27 cellular contexts compared by ENCODE assay signal in genomic region chr12:14076538-14076937, GRCh38.
A peak's percentile ranks its signal among the peaks of the same experiment; 100 is the strongest.
DNase-seq lines count a peak whose midpoint lies in the region; ATAC-seq, FAIRE-seq and TF ChIP-seq lines count a peak whose summit lies in the region.
"Had no signal": no experiment of that assay in that cellular context is flagged by ENCODE, and none has a peak within 500 bp of the region (broad histone marks: within the 10 kb centered on the region; RNA-seq: fewer than 3 reads in every experiment).

No MANE protein-coding gene starts in this region.

- H3K9me3 ChIP-seq in PC-3 (ENCODE audit: low read length) (no peaks in the 10 kb centered on the region), neuronal stem cell (replicated peaks in 1 of 2; ENCODE audit: control insufficient read depth in 2 of 2, insufficient read depth in 1 of 2, low read depth in 1 of 2, low read length in 2 of 2) (no peaks in the 10 kb centered on the region)
- H3K9me3 ChIP-seq: BE2C had no signal

- H2AFZ ChIP-seq in PC-3 (ENCODE audit: low read length), result no peak overlapping the region
- no peak overlapping the region for H2AFZ ChIP-seq in neuronal stem cell (ENCODE audit: low read length)

- no peak overlapping the region for H3K9ac ChIP-seq in PC-3 (ENCODE audit: low read length)
- no peak overlapping the region for H3K9ac ChIP-seq in neuronal stem cell (ENCODE audit: low read depth, low read length, poor library complexity)
- H3K9ac ChIP-seq: BLaER1 had no signal

- H2BK12ac ChIP-seq in neuronal stem cell (ENCODE audit: low read length), result no peak overlapping the region

- no CpG with 5 or more reads among the region's 1 CpG for WGBS in neuronal stem cell (ENCODE audit: extremely low coverage in 2 of 2, insufficient read length in 2 of 2, insufficient replicate concordance in 1 of 2), 2 donors

- no peak overlapping the region for H2AK5ac ChIP-seq in neuronal stem cell (ENCODE audit: low read depth, low read length)

- H3K9me2 ChIP-seq in PC-3 (replicated peaks; ENCODE audit: low read length), result no peaks in the 10 kb centered on the region

- H4K20me1 ChIP-seq in PC-3 (ENCODE audit: low read length), result no peaks in the 10 kb centered on the region
- H4K20me1 ChIP-seq: BLaER1 had no signal

- no peaks in the 10 kb centered on the region for H3K79me1 ChIP-seq in neuronal stem cell (ENCODE audit: low read depth, low read length)

- ATAC-seq in PC-3, result no peak
- ATAC-seq: GM12878 had no signal

- no peak overlapping the region for H3K4me2 ChIP-seq in PC-3 (ENCODE audit: low read length)
- H3K4me2 ChIP-seq in neuronal stem cell (ENCODE audit: insufficient read depth, low read length, poor library complexity, severe bottlenecking), result no peak overlapping the region
- H3K4me2 ChIP-seq: BLaER1 had no signal

- no peaks in the 10 kb centered on the region for H3K4me1 Mint-ChIP-seq in activated CD4-positive, alpha-beta memory T cell treated with anti-CD3 and anti-CD28 coated beads, Interleukin-2, amount 10 ng/mL, durations not matched to agents 7 days and 5 days
- H3K4me1 Mint-ChIP-seq: CD14-positive monocyte; CD4-positive, alpha-beta memory T cell; CD4-positive, CD25-positive, alpha-beta regulatory T cell; CD8-positive, alpha-beta memory T cell had no signal

- no peaks in the 10 kb centered on the region for H3K79me2 ChIP-seq in PC-3 (ENCODE audit: low read length)

- BruUV-seq in PC-3 (replicated peaks; lab: Mats Ljungman, UMichigan), result no TSS peak

- no peak overlapping the region for H2BK120ac ChIP-seq in neuronal stem cell (ENCODE audit: low read depth, low read length)

- no peak overlapping the region for H2BK5ac ChIP-seq in neuronal stem cell (ENCODE audit: low read length)

- intact Hi-C loops in PC-3 (cut with micrococcal nuclease), result no loop called here

- H3K18ac ChIP-seq in neuronal stem cell (ENCODE audit: low read length), result no peak overlapping the region

- no peaks in the 10 kb centered on the region for H3K4me1 ChIP-seq in PC-3 (ENCODE audit: insufficient read depth, low read length)
- H3K4me1 ChIP-seq in neuronal stem cell (ENCODE audit: control insufficient read depth in 2 of 2, insufficient read depth in 1 of 2, low read depth in 1 of 2, low read length in 2 of 2), result no peaks in the 10 kb centered on the region
- H3K4me1 ChIP-seq: BE2C, BLaER1 had no signal

- POLR2A ChIA-PET in PC-3 (lab: Charles Lee; ENCODE audit: unreplicated experiment), result no interaction called here
- POLR2A ChIA-PET in activated CD4-positive, alpha-beta memory T cell treated with anti-CD3 and anti-CD28 coated beads, Interleukin-2, amount 10 ng/mL, durations not matched to agents 7 days and 5 days (lab: Charles Lee), result no interaction called here

- H3K36me3 Mint-ChIP-seq in activated CD4-positive, alpha-beta memory T cell treated with anti-CD3 and anti-CD28 coated beads, Interleukin-2, amount 10 ng/mL, durations not matched to agents 7 days and 5 days (ENCODE audit: low read depth), result no peaks in the 10 kb centered on the region
- H3K36me3 Mint-ChIP-seq: CD14-positive monocyte; CD4-positive, alpha-beta memory T cell; CD4-positive, CD25-positive, alpha-beta regulatory T cell; CD8-positive, alpha-beta memory T cell had no signal

- DNase-seq in PC-3 (peak; percentile 3), bronchial epithelial cell (ENCODE audit: low read depth) (peak; percentile 71), epithelial cell of prostate (ENCODE audit: low read depth, low spot score) (peak; percentile 39), neuronal stem cell (ENCODE audit: low spot score) (no peak), NCI-H69 (lab: John Stamatoyannopoulos, UW) (no peak)
- no peak for DNase-seq in activated CD4-positive, alpha-beta memory T cell treated with anti-CD3 and anti-CD28 coated beads, Interleukin-2, amount 10 ng/mL, durations not matched to agents 7 days and 5 days
- DNase-seq: 8988T; ACHN; BE2C; C1 segment of cervical spinal cord; CD4-positive, alpha-beta memory T cell; CD4-positive, CD25-positive, alpha-beta regulatory T cell; CD8-positive, alpha-beta memory T cell; COR-L47; DMS 273 treated with DMSO at 0.1 percent for 48 hours; DMS153; DMS53; DMS79; DND-41; EL; GDM1 had no signal

- H3K4me3 ChIP-seq in PC-3 (ENCODE audit: low read length), result no peak overlapping the region
- H3K4me3 ChIP-seq in bronchial epithelial cell (ENCODE audit: low read depth, low read length), result no peak overlapping the region
- no peak overlapping the region for H3K4me3 ChIP-seq in neuronal stem cell (ENCODE audit: low read length in 2 of 2)
- H3K4me3 ChIP-seq: BLaER1, GM12878 had no signal

- H4K8ac ChIP-seq in neuronal stem cell (ENCODE audit: low read depth, low read length), result no peak overlapping the region

- H3K4me3 Mint-ChIP-seq in activated CD4-positive, alpha-beta memory T cell treated with anti-CD3 and anti-CD28 coated beads, Interleukin-2, amount 10 ng/mL, durations not matched to agents 7 days and 5 days, result no peak overlapping the region
- H3K4me3 Mint-ChIP-seq: CD14-positive monocyte; CD4-positive, CD25-positive, alpha-beta regulatory T cell; CD8-positive, alpha-beta memory T cell had no signal

- H4K91ac ChIP-seq in neuronal stem cell (ENCODE audit: low read depth, low read length, poor library complexity), result no peak overlapping the region

- H3K27me3 Mint-ChIP-seq in activated CD4-positive, alpha-beta memory T cell treated with anti-CD3 and anti-CD28 coated beads, Interleukin-2, amount 10 ng/mL, durations not matched to agents 7 days and 5 days, result no peaks in the 10 kb centered on the region
- H3K27me3 Mint-ChIP-seq: CD4-positive, alpha-beta memory T cell; CD4-positive, CD25-positive, alpha-beta regulatory T cell had no signal

- H3K27ac ChIP-seq in PC-3 (ENCODE audit: low read length) (no peak overlapping the region), epithelial cell of prostate (no peak overlapping the region), neuronal stem cell (replicated peaks; ENCODE audit: low read length) (no peak overlapping the region)
- H3K27ac ChIP-seq: BLaER1 had no signal

- no peak for TF ChIP-seq CTCF in PC-3 (conservative IDR thresholded peaks at IDR 0.05; ENCODE audit: low read depth, low read length)
- no peak for TF ChIP-seq CTCF in bronchial epithelial cell (IDR thresholded peaks at IDR 0.05; ENCODE audit: insufficient read depth, low read length, severe bottlenecking)

- H2BK15ac ChIP-seq in neuronal stem cell (ENCODE audit: low read length), result no peak overlapping the region

- H3K14ac ChIP-seq in neuronal stem cell (ENCODE audit: low read length), result no peak overlapping the region

- H3K27me3 ChIP-seq in PC-3 (ENCODE audit: low read length) (no peaks in the 10 kb centered on the region), bronchial epithelial cell (ENCODE audit: control insufficient read depth, insufficient read depth, low read length) (no peaks in the 10 kb centered on the region), neuronal stem cell (ENCODE audit: control insufficient read depth in 3 of 3, insufficient read depth in 3 of 3, low read depth in 1 of 3, low read length in 3 of 3) (no peaks in the 10 kb centered on the region)
- H3K27me3 ChIP-seq: BE2C, BLaER1 had no signal

- H3K23ac ChIP-seq in neuronal stem cell (ENCODE audit: low read depth, low read length, poor library complexity), result no peak overlapping the region

- H3K4ac ChIP-seq in neuronal stem cell (ENCODE audit: low read length), result no peak overlapping the region

- peaks cover 4% of the 10 kb centered on the region for H3K9me3 Mint-ChIP-seq in activated CD4-positive, alpha-beta memory T cell treated with anti-CD3 and anti-CD28 coated beads, Interleukin-2, amount 10 ng/mL, durations not matched to agents 7 days and 5 days

- H3K27ac Mint-ChIP-seq in activated CD4-positive, alpha-beta memory T cell treated with anti-CD3 and anti-CD28 coated beads, Interleukin-2, amount 10 ng/mL, durations not matched to agents 7 days and 5 days, result no peak overlapping the region
- H3K27ac Mint-ChIP-seq: CD14-positive monocyte; CD4-positive, alpha-beta memory T cell; CD4-positive, CD25-positive, alpha-beta regulatory T cell; CD8-positive, alpha-beta memory T cell had no signal

- no peaks in the 10 kb centered on the region for H3K36me3 ChIP-seq in PC-3 (ENCODE audit: low read depth, low read length)
- H3K36me3 ChIP-seq in bronchial epithelial cell (ENCODE audit: control insufficient read depth, insufficient read depth, low read length), result no peaks in the 10 kb centered on the region
- no peaks in the 10 kb centered on the region for H3K36me3 ChIP-seq in neuronal stem cell (replicated peaks in 1 of 2; ENCODE audit: control insufficient read depth in 2 of 2, insufficient read depth in 2 of 2, low read length in 2 of 2)
- H3K36me3 ChIP-seq: BE2C, BLaER1 had no signal

- no peak for FAIRE-seq in bronchial epithelial cell (lab: Jason Lieb, UNC)
- FAIRE-seq: A204.1, GM12878, GM12892, GM18507 had no signal

- CTCF ChIA-PET in PC-3 (lab: Charles Lee), result no interaction called here
- CTCF ChIA-PET in activated CD4-positive, alpha-beta memory T cell treated with anti-CD3 and anti-CD28 coated beads, Interleukin-2, amount 10 ng/mL, durations not matched to agents 7 days and 5 days (lab: Charles Lee), result no interaction called here

- H3F3A ChIP-seq in PC-3 (ENCODE audit: low read length, unreplicated experiment), result no peaks in the 10 kb centered on the region

Comparison
In these comparisons a context has a peak if more than half of its experiments do, and no peak if none do; other contexts are left out.
1. DNase-seq: peak in PC-3 (single experiment), bronchial epithelial cell (single experiment) and epithelial cell of prostate (single experiment); none in neuronal stem cell (single experiment), NCI-H69 (single experiment) and activated CD4-positive, alpha-beta memory T cell treated with anti-CD3 and anti-CD28 coated beads, Interleukin-2, amount 10 ng/mL, durations not matched to agents 7 days and 5 days (single experiment).